ENCODE assay signal across 16 cellular contexts in genomic region chr2:54107903-54108615, GRCh38. TPM values are rescaled to one million over a fixed set of nuclear protein-coding genes. Genes with fewer than 3 reads are reported as not detected.
DNase-seq lines count a peak whose midpoint lies in the region; ATAC-seq, FAIRE-seq and TF ChIP-seq lines count a peak whose summit lies in the region.
"Had no signal": no experiment of that assay in that cellular context is flagged by ENCODE, and none has a peak within 500 bp of the region (broad histone marks: within the 10 kb centered on the region; RNA-seq: fewer than 3 reads in every experiment).

No MANE protein-coding gene starts in this region.

- POLR2A ChIA-PET in K562 (lab: Yijun Ruan, JAX) = no interaction called here

- no peak overlapping the region for H3K4me2 ChIP-seq in K562 (ENCODE audit: insufficient read depth, low read length)
- H3K4me2 ChIP-seq: PC-9 had no signal

- no peak overlapping the region for H3K9ac ChIP-seq in K562 (ENCODE audit: insufficient read depth in 1 of 2, low read depth in 2 of 2, low read length in 2 of 2)

- no TSS peak for BruUV-seq in K562 (replicated peaks; lab: Mats Ljungman, UMichigan)

- no peak; a peak in 1 of 4 replicates for TF ChIP-seq RAD21 in K562 (CRISPR knock-in tag; conservative IDR thresholded peaks at IDR 0.05 in 1 of 2, IDR thresholded peaks at IDR 0.05 in 1 of 2)

- H3K4me1 ChIP-seq in BE2C = peaks cover 2% of the 10 kb centered on the region; the same call in 1 of the 2 replicates
- no peaks in the 10 kb centered on the region; a peak in 2 of 5 replicates for H3K4me1 ChIP-seq in K562 (replicated peaks in 1 of 2; ENCODE audit: control insufficient read depth in 2 of 2, insufficient read depth in 2 of 2, low read length in 2 of 2)

- no peak overlapping the region for H3K27ac Mint-ChIP-seq in type B pancreatic cell
- H3K27ac Mint-ChIP-seq in activated naive CD4-positive, alpha-beta T cell treated with anti-CD3 and anti-CD28 coated beads, Interleukin-2, amount 10 ng/mL, durations not matched to agents 7 days and 5 days = no peak overlapping the region
- H3K27ac Mint-ChIP-seq: activated naive CD4-positive, alpha-beta T cell treated with anti-CD3 and anti-CD28 coated beads, Interleukin-2, amount 50 U/mL, for 24 hours; T-cell had no signal

- H3K27me3 ChIP-seq in BE2C (no peaks in the 10 kb centered on the region), K562 (ENCODE audit: control insufficient read depth in 2 of 2, insufficient read depth in 2 of 2, low read length in 2 of 2) (no peaks in the 10 kb centered on the region)

- H3K9me1 ChIP-seq in K562 (ENCODE audit: control insufficient read depth, insufficient read depth, low read length) = no peaks in the 10 kb centered on the region

- no peaks in the 10 kb centered on the region for H3K36me3 ChIP-seq in BE2C
- H3K36me3 ChIP-seq in K562 (ENCODE audit: control insufficient read depth, insufficient read depth, low read length) = no peaks in the 10 kb centered on the region

- in situ Hi-C loops in K562 (cut with MboI) = no loop called here

- peaks cover 15% of the 10 kb centered on the region for H3K4me1 Mint-ChIP-seq in type B pancreatic cell (ENCODE audit: unreplicated experiment)
- H3K4me1 Mint-ChIP-seq in activated naive CD4-positive, alpha-beta T cell treated with anti-CD3 and anti-CD28 coated beads, Interleukin-2, amount 10 ng/mL, durations not matched to agents 7 days and 5 days = peaks cover 9% of the 10 kb centered on the region

- H3K4me3 Mint-ChIP-seq in type B pancreatic cell = no peak overlapping the region
- H3K4me3 Mint-ChIP-seq in activated naive CD4-positive, alpha-beta T cell treated with anti-CD3 and anti-CD28 coated beads, Interleukin-2, amount 10 ng/mL, durations not matched to agents 7 days and 5 days = no peak overlapping the region
- H3K4me3 Mint-ChIP-seq: activated naive CD4-positive, alpha-beta T cell treated with anti-CD3 and anti-CD28 coated beads, Interleukin-2, amount 50 U/mL, for 24 hours; T-cell had no signal

- peak overlapping the region; percentile 48 for H2AFZ ChIP-seq in K562 (ENCODE audit: low read depth, low read length)
- H2AFZ ChIP-seq: PC-9 had no signal

- WGBS in K562 (ENCODE audit: insufficient coverage, low coverage, missing lambda C conversion rate) = 48% methylated on average over 10 of the region's 10 CpGs

- H3K79me2 ChIP-seq in K562 (ENCODE audit: control insufficient read depth, insufficient read depth, low read length) = no peaks in the 10 kb centered on the region

- ATAC-seq in K562 (peak; percentile 40; the same call in 1 of the 3 replicates), HG03354 (IDR thresholded peaks at IDR 0.05; ENCODE audit: poor library complexity, severe bottlenecking, unreplicated experiment) (no peak)
- ATAC-seq: left colon, T-cell had no signal

- no peak for TF ChIP-seq POLR2A in K562 (conservative IDR thresholded peaks at IDR 0.05)

- no peaks in the 10 kb centered on the region for H3K27me3 Mint-ChIP-seq in type B pancreatic cell
- peaks cover 17% of the 10 kb centered on the region for H3K27me3 Mint-ChIP-seq in activated naive CD4-positive, alpha-beta T cell treated with anti-CD3 and anti-CD28 coated beads, Interleukin-2, amount 10 ng/mL, durations not matched to agents 7 days and 5 days
- H3K27me3 Mint-ChIP-seq: activated naive CD4-positive, alpha-beta T cell treated with anti-CD3 and anti-CD28 coated beads, Interleukin-2, amount 50 U/mL, for 24 hours; T-cell had no signal

- no peaks in the 10 kb centered on the region for H3K9me3 ChIP-seq in BE2C
- H3K9me3 ChIP-seq in K562 (replicated peaks; ENCODE audit: control insufficient read depth, insufficient read depth, low read depth, low read length) = no peaks in the 10 kb centered on the region

- H3K9me3 Mint-ChIP-seq in type B pancreatic cell = no peaks in the 10 kb centered on the region
- H3K9me3 Mint-ChIP-seq in activated naive CD4-positive, alpha-beta T cell treated with anti-CD3 and anti-CD28 coated beads, Interleukin-2, amount 10 ng/mL, durations not matched to agents 7 days and 5 days = no peaks in the 10 kb centered on the region
- H3K9me3 Mint-ChIP-seq: activated naive CD4-positive, alpha-beta T cell treated with anti-CD3 and anti-CD28 coated beads, Interleukin-2, amount 50 U/mL, for 24 hours; T-cell had no signal

- no peak for TF ChIP-seq EP300 in K562 (IDR thresholded peaks at IDR 0.05; ENCODE audit: low read length)

- CTCF ChIA-PET in K562 (lab: Yijun Ruan, JAX; ENCODE audit: low intra/inter-chr PET ratio) = no interaction called here
- CTCF ChIA-PET in activated naive CD4-positive, alpha-beta T cell treated with anti-CD3 and anti-CD28 coated beads, Interleukin-2, amount 10 ng/mL, durations not matched to agents 7 days and 5 days (lab: Charles Lee) = interaction anchor here (1.2 to 2.5 kb wide), 10 partner anchors 10 to 596 kb away, joined by 3 to 26 read pairs (median 10); no protein-coding TSS in a partner anchor

- no peak for FAIRE-seq in K562 (lab: Jason Lieb, UNC)

- H4K20me1 ChIP-seq in K562 (replicated peaks; ENCODE audit: control insufficient read depth, insufficient read depth, low read length) = no peaks in the 10 kb centered on the region

- peak; percentile 12; the same call in 1 of the 2 replicates for TF ChIP-seq CTCF in BE2C (IDR thresholded peaks at IDR 0.05; ENCODE audit: low read depth, low read length)
- TF ChIP-seq CTCF in K562 (IDR thresholded peaks at IDR 0.05 in 2 of 3, conservative IDR thresholded peaks at IDR 0.05 in 1 of 3; ENCODE audit: insufficient read depth in 2 of 3, low read depth in 1 of 3, low read length in 3 of 3) = 0 out of 6 replicates have a peak, but pooled peaks of 1 of the 3 experiments have one; percentile 5
- no peak for TF ChIP-seq CTCF in type B pancreatic cell (conservative IDR thresholded peaks at IDR 0.05)

- H3K27ac ChIP-seq in K562 (ENCODE audit: extremely low read depth, low read depth, low read length) = no peak overlapping the region
- H3K27ac ChIP-seq: PC-9 had no signal

- H3K4me3 ChIP-seq in BE2C (ENCODE audit: low read depth, low read length) = peak overlapping the region; percentile 17; the same call in 1 of the 2 replicates
- H3K4me3 ChIP-seq in K562 = no peak overlapping the region
- H3K4me3 ChIP-seq: PC-9 had no signal

- DNase-seq in BE2C = peak; percentile 52
- DNase-seq in NCI-H2171 treated with DMSO at 0.1 percent for 48 hours (lab: John Stamatoyannopoulos, UW) = peak; percentile 71
- DNase-seq in K562 (ENCODE audit: extremely low read depth in 1 of 4, low spot score in 3 of 4) = no peak
- peak; percentile 34 for DNase-seq in medulla oblongata (ENCODE audit: extremely low spot score)
- no peak for DNase-seq in type B pancreatic cell (ENCODE audit: extremely low spot score, unreplicated experiment)
- no peak for DNase-seq in stimulated activated CD4-positive, alpha-beta T cell treated with anti-CD3 and anti-CD28 coated beads, Interleukin-1b, Interleukin-23, amount 100 ng/mL, for 48 hours
- no peak for DNase-seq in activated naive CD4-positive, alpha-beta T cell treated with anti-CD3 and anti-CD28 coated beads, Interleukin-2, amount 10 ng/mL, durations not matched to agents 7 days and 5 days
- DNase-seq: activated CD4-positive, CD25-positive, alpha-beta regulatory T cell treated with anti-CD3 and anti-CD28 coated beads, Interleukin-2, amount 50 U/mL, for 72 hours; activated CD8-positive, alpha-beta memory T cell treated with anti-CD3 and anti-CD28 coated beads, Interleukin-2, amount 50 U/mL, for 4 hours; left colon; NCI-H1048; NCI-H226; PC-9; T-cell had no signal

- intact Hi-C loops in K562 (cut with micrococcal nuclease) = loop anchor here (1.0 to 2.0 kb wide), 2 partner anchors 395 to 596 kb away; no protein-coding TSS in a partner anchor

- H3K36me3 Mint-ChIP-seq in type B pancreatic cell = no peaks in the 10 kb centered on the region
- no peaks in the 10 kb centered on the region for H3K36me3 Mint-ChIP-seq in activated naive CD4-positive, alpha-beta T cell treated with anti-CD3 and anti-CD28 coated beads, Interleukin-2, amount 10 ng/mL, durations not matched to agents 7 days and 5 days
- H3K36me3 Mint-ChIP-seq: activated naive CD4-positive, alpha-beta T cell treated with anti-CD3 and anti-CD28 coated beads, Interleukin-2, amount 50 U/mL, for 24 hours; T-cell had no signal

TF ChIP-seq in K562, 482 proteins besides CTCF, POLR2A, EP300 and RAD21:
- TF ChIP-seq RFX1 (IDR thresholded peaks at IDR 0.05) (peak; percentile 12; the same call in 1 of the 2 replicates), ZKSCAN8 (CRISPR knock-in tag; IDR thresholded peaks at IDR 0.05) (no peak), RNF2 (IDR thresholded peaks at IDR 0.05) (no peak)
- TF ChIP-seq, protein P1, sequence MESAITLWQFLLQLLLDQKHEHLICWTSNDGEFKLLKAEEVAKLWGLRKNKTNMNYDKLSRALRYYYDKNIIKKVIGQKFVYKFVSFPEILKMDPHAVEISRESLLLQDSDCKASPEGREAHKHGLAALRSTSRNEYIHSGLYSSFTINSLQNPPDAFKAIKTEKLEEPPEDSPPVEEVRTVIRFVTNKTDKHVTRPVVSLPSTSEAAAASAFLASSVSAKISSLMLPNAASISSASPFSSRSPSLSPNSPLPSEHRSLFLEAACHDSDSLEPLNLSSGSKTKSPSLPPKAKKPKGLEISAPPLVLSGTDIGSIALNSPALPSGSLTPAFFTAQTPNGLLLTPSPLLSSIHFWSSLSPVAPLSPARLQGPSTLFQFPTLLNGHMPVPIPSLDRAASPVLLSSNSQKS (CRISPR knock-in tag; IDR thresholded peaks at IDR 0.05) = no peak
TF ChIP-seq in K562: peak in this region for 1.

RNA-seq across cellular contexts. Expression of gene ACYP2, which starts 7.4 kb away (rescaled TPM):
- 8.7 TPM for polyA plus RNA-seq in BE2C (2012; ENCODE audit: insufficient read depth, insufficient read length, low read depth)
- 3.8 and 6.9 TPM in 2 replicates for total RNA-seq in K562 (2011; cell fraction: chromatin; rRNA removed; ENCODE audit: low replicate concordance)
- 3.0 and 3.3 TPM in 2 replicates for total RNA-seq in K562 (2011; cell fraction: nucleolus; rRNA removed)
- total RNA-seq in K562 (2011; cell fraction: nucleoplasm; rRNA removed) = 5.1 and 11.3 TPM in 2 replicates
- total RNA-seq in K562 (2014; rRNA removed) (2.2 and 3.0 TPM in 2 replicates), K562 (2014; rRNA removed; fragmentation: Illumina TruSeq; extraction: Trizol) (1.3 and 1.8 TPM in 2 replicates), K562 (2015; rRNA removed; fragmentation: Illumina TruSeq; extraction: Trizol) (1.9 and 2.2 TPM in 2 replicates), K562 (2021) (3.4 and 4.1 TPM in 2 replicates), type B pancreatic cell (ENCODE audit: low replicate concordance) (9.8 and 10.1 TPM in 2 replicates)
- polyA plus RNA-seq in K562 (2011; rRNA removed) (2.2 and 3.1 TPM in 2 replicates), K562 (2014; fragmentation: Illumina TruSeq; extraction: Trizol) (1.0 and 1.2 TPM in 2 replicates), K562 (2014; fragmentation: Nextera tagmentation; extraction: Ambion mirVana) (1 to 10 TPM; 1.9 to 2.2 TPM), K562 (2014; rRNA removed) (2.0 and 3.4 TPM in 2 replicates)
- polyA plus RNA-seq in K562 (2011; cell fraction: cytosol; rRNA removed) = 2.8 and 3.8 TPM in 2 replicates
- polyA plus RNA-seq in K562 (2011; cell fraction: nucleus; rRNA removed) = 1.4 and 2.0 TPM in 2 replicates
- 5.2 and 6.5 TPM in 2 replicates for polyA plus RNA-seq in K562 (2012)
- polyA minus RNA-seq in K562 (2011; rRNA and poly(A)+ RNA removed) = 1.1 and 2.8 TPM in 2 replicates
- 1.0 and 1.4 TPM in 2 replicates for polyA minus RNA-seq in K562 (2011; cell fraction: cytosol; rRNA and poly(A)+ RNA removed)
- polyA minus RNA-seq in K562 (2011; cell fraction: nucleus; rRNA and poly(A)+ RNA removed) = 2.7 and 4.7 TPM in 2 replicates

Comparison
In these comparisons a context has a peak if more than half of its experiments do, and no peak if none do; other contexts are left out.
1. DNase-seq: peak in BE2C (single experiment), NCI-H2171 treated with DMSO at 0.1 percent for 48 hours (single experiment) and medulla oblongata (single experiment); none in K562 (0 of 4), type B pancreatic cell (single experiment), stimulated activated CD4-positive, alpha-beta T cell treated with anti-CD3 and anti-CD28 coated beads, Interleukin-1b, Interleukin-23, amount 100 ng/mL, for 48 hours (single experiment) and activated naive CD4-positive, alpha-beta T cell treated with anti-CD3 and anti-CD28 coated beads, Interleukin-2, amount 10 ng/mL, durations not matched to agents 7 days and 5 days (single experiment).